In genomic region chr17:9878361-9878760, GRCh38 we compare ENCODE assay signal across 34 cellular contexts. TPM values are rescaled to one million over a fixed set of nuclear protein-coding genes. Genes with fewer than 3 reads are reported as not detected.
"Had no signal": no experiment of that assay in that cellular context is flagged by ENCODE, and none has a peak within 500 bp of the region (broad histone marks: within the 10 kb centered on the region; RNA-seq: fewer than 3 reads in every experiment).

No MANE protein-coding gene starts in this region.

- H3K27me3 ChIP-seq: adrenal gland, body of pancreas, esophagus muscularis mucosa, foreskin keratinocyte, gastrocnemius medialis had no signal

- H3K27me3 Mint-ChIP-seq: activated B cell treated with CpG ODN at 0.5 μM for 24 hours; activated CD8-positive, alpha-beta T cell treated with anti-CD3 and anti-CD28 coated beads for 36 hours; activated naive CD4-positive, alpha-beta T cell treated with anti-CD3 and anti-CD28 coated beads, Interleukin-2, amount 50 U/mL, for 24 hours; activated naive CD8-positive, alpha-beta T cell treated with anti-CD3 and anti-CD28 coated beads for 36 hours had no signal

- H3K4me1 Mint-ChIP-seq: activated B cell treated with CpG ODN at 0.5 μM for 24 hours; activated naive CD4-positive, alpha-beta T cell treated with anti-CD3 and anti-CD28 coated beads, Interleukin-2, amount 50 U/mL, for 24 hours; activated naive CD8-positive, alpha-beta T cell treated with anti-CD3 and anti-CD28 coated beads for 36 hours; activated naive CD8-positive, alpha-beta T cell treated with anti-CD3 and anti-CD28 coated beads, Interleukin-2, amount 50 U/mL, for 24 hours; activated T-helper 17 cell treated with anti-CD3 and anti-CD28 coated beads, Interleukin-2, amount 50 U/mL, for 72 hours; T-helper 17 cell had no signal

- H3K4me3 ChIP-seq: adrenal gland, body of pancreas, esophagus muscularis mucosa, gastrocnemius medialis, heart right ventricle had no signal

- H3K4me1 ChIP-seq: adrenal gland, body of pancreas, foreskin keratinocyte, gastrocnemius medialis had no signal

- DNase-seq: activated B cell treated with CpG ODN at 0.5 μM for 24 hours; activated CD4-positive, alpha-beta T cell treated with anti-CD3 and anti-CD28 coated beads for 48 hours; activated CD4-positive, alpha-beta T cell treated with anti-CD3 and anti-CD28 coated beads, Interleukin-2, amount 50 U/mL, for 1 hour; activated CD4-positive, alpha-beta T cell treated with anti-CD3 and anti-CD28 coated beads, Interleukin-2, amount 50 U/mL, for 48 hours; activated CD8-positive, alpha-beta memory T cell treated with anti-CD3 and anti-CD28 coated beads for 24 hours; activated CD8-positive, alpha-beta T cell treated with anti-CD3 and anti-CD28 coated beads for 36 hours; activated effector memory CD4-positive, alpha-beta T cell treated with Interleukin-2 at 50 U/mL for 16 hours; activated gamma-delta T cell treated with Interleukin-2 at 50 U/mL for 16 hours; activated naive CD4-positive, alpha-beta T cell treated with anti-CD3 and anti-CD28 coated beads for 36 hours; activated naive CD8-positive, alpha-beta T cell treated with anti-CD3 and anti-CD28 coated beads for 36 hours; activated naive CD8-positive, alpha-beta T cell treated with anti-CD3 and anti-CD28 coated beads, Interleukin-2, amount 50 U/mL, for 24 hours; activated T-cell treated with anti-CD3 and anti-CD28 coated beads, Interleukin-2, amount 50 U/mL, for 4 hours; adrenal gland; aorta; body of pancreas; cortex of kidney; dermis blood vessel endothelial cell; effector CD4-positive, alpha-beta T cell; effector memory CD8-positive, alpha-beta T cell; erythroblast; foreskin keratinocyte; gastrocnemius medialis; glutamatergic neuron; heart right ventricle; T-helper 17 cell; T1000; WERI-Rb-1 had no signal

- H3K27ac ChIP-seq: adrenal gland, body of pancreas, esophagus muscularis mucosa, foreskin keratinocyte, gastrocnemius medialis, heart right ventricle, WERI-Rb-1 had no signal

- H3K36me3 Mint-ChIP-seq: activated naive CD8-positive, alpha-beta T cell treated with anti-CD3 and anti-CD28 coated beads for 36 hours had no signal

- H3K27ac Mint-ChIP-seq: activated B cell treated with CpG ODN at 0.5 μM for 24 hours; activated CD8-positive, alpha-beta T cell treated with anti-CD3 and anti-CD28 coated beads for 36 hours; activated naive CD4-positive, alpha-beta T cell treated with anti-CD3 and anti-CD28 coated beads for 36 hours; activated naive CD4-positive, alpha-beta T cell treated with anti-CD3 and anti-CD28 coated beads, Interleukin-2, amount 50 U/mL, for 24 hours; activated naive CD8-positive, alpha-beta T cell treated with anti-CD3 and anti-CD28 coated beads for 36 hours; activated naive CD8-positive, alpha-beta T cell treated with anti-CD3 and anti-CD28 coated beads, Interleukin-2, amount 50 U/mL, for 24 hours; activated T-helper 17 cell treated with anti-CD3 and anti-CD28 coated beads, Interleukin-2, amount 50 U/mL, for 72 hours; effector memory CD8-positive, alpha-beta T cell; T-helper 17 cell; T-helper 2 cell treated with Interferon-gamma antibody and Interleukin-4, amounts not matched to agents 5 μg/mL and 100 μg/mL, for 36 hours had no signal

- ATAC-seq: activated CD4-positive, CD25-positive, alpha-beta regulatory T cell treated with anti-CD3 and anti-CD28 coated beads, Interleukin-2, amount 50 U/mL, for 24 hours; activated CD8-positive, alpha-beta T cell treated with anti-CD3 and anti-CD28 coated beads for 36 hours; activated naive CD8-positive, alpha-beta T cell treated with anti-CD3 and anti-CD28 coated beads, Interleukin-2, amount 50 U/mL, for 24 hours; activated T-cell treated with anti-CD3 and anti-CD28 coated beads, Interleukin-2, amount 50 U/mL, for 4 hours; activated T-helper 17 cell treated with anti-CD3 and anti-CD28 coated beads, Interleukin-2, amount 50 U/mL, for 72 hours; body of pancreas; effector memory CD8-positive, alpha-beta T cell; foreskin keratinocyte; gastrocnemius medialis; heart right ventricle; T-helper 17 cell had no signal

- H3K9me3 ChIP-seq: body of pancreas had no signal

- FAIRE-seq: colon had no signal

- H3K36me3 ChIP-seq: adrenal gland, esophagus muscularis mucosa, gastrocnemius medialis, heart right ventricle, WERI-Rb-1 had no signal

- H3K4me3 Mint-ChIP-seq: activated B cell treated with CpG ODN at 0.5 μM for 24 hours; activated CD8-positive, alpha-beta T cell treated with anti-CD3 and anti-CD28 coated beads for 36 hours; activated naive CD4-positive, alpha-beta T cell treated with anti-CD3 and anti-CD28 coated beads for 36 hours; activated naive CD4-positive, alpha-beta T cell treated with anti-CD3 and anti-CD28 coated beads, Interleukin-2, amount 50 U/mL, for 24 hours; activated naive CD8-positive, alpha-beta T cell treated with anti-CD3 and anti-CD28 coated beads for 36 hours; activated naive CD8-positive, alpha-beta T cell treated with anti-CD3 and anti-CD28 coated beads, Interleukin-2, amount 50 U/mL, for 24 hours; activated T-cell treated with anti-CD3 and anti-CD28 coated beads, Interleukin-2, amount 50 U/mL, for 4 hours; activated T-helper 17 cell treated with anti-CD3 and anti-CD28 coated beads, Interleukin-2, amount 50 U/mL, for 72 hours; effector memory CD8-positive, alpha-beta T cell; T-helper 17 cell; T-helper 2 cell treated with Interferon-gamma antibody and Interleukin-4, amounts not matched to agents 5 μg/mL and 100 μg/mL, for 36 hours had no signal

RNA-seq across cellular contexts. Expression of gene RCVRN, which starts 26.7 kb away (rescaled TPM):
- total RNA-seq: activated CD8-positive, alpha-beta T cell treated with anti-CD3 and anti-CD28 coated beads for 36 hours; activated naive CD4-positive, alpha-beta T cell treated with anti-CD3 and anti-CD28 coated beads for 36 hours; activated naive CD8-positive, alpha-beta T cell treated with anti-CD3 and anti-CD28 coated beads for 36 hours; activated T-cell treated with anti-CD3 and anti-CD28 coated beads, Interleukin-2, amount 50 U/mL, for 4 hours; activated T-helper 17 cell treated with anti-CD3 and anti-CD28 coated beads, Interleukin-2, amount 50 U/mL, for 72 hours; body of pancreas; chondrocyte; dermis blood vessel endothelial cell; foreskin keratinocyte; gastrocnemius medialis; T-helper 17 cell had no signal
- polyA plus RNA-seq: aorta, foreskin keratinocyte had no signal

RNA-seq across cellular contexts. Expression of gene GLP2R, which starts 52.6 kb away (rescaled TPM):
- total RNA-seq: activated B cell treated with CpG ODN at 0.5 μM for 24 hours; activated CD8-positive, alpha-beta T cell treated with anti-CD3 and anti-CD28 coated beads for 36 hours; activated naive CD4-positive, alpha-beta T cell treated with anti-CD3 and anti-CD28 coated beads for 36 hours; activated naive CD8-positive, alpha-beta T cell treated with anti-CD3 and anti-CD28 coated beads for 36 hours; activated T-cell treated with anti-CD3 and anti-CD28 coated beads, Interleukin-2, amount 50 U/mL, for 4 hours; activated T-helper 17 cell treated with anti-CD3 and anti-CD28 coated beads, Interleukin-2, amount 50 U/mL, for 72 hours; foreskin keratinocyte; T-helper 17 cell had no signal
- polyA plus RNA-seq: foreskin keratinocyte had no signal

RNA-seq across cellular contexts. Expression of gene GSG1L2, which starts 56.5 kb away (rescaled TPM):
- total RNA-seq: activated B cell treated with CpG ODN at 0.5 μM for 24 hours; activated CD8-positive, alpha-beta T cell treated with anti-CD3 and anti-CD28 coated beads for 36 hours; activated naive CD4-positive, alpha-beta T cell treated with anti-CD3 and anti-CD28 coated beads for 36 hours; activated naive CD8-positive, alpha-beta T cell treated with anti-CD3 and anti-CD28 coated beads for 36 hours; activated T-cell treated with anti-CD3 and anti-CD28 coated beads, Interleukin-2, amount 50 U/mL, for 4 hours; activated T-helper 17 cell treated with anti-CD3 and anti-CD28 coated beads, Interleukin-2, amount 50 U/mL, for 72 hours; adrenal gland; aorta; body of pancreas; chondrocyte; dermis blood vessel endothelial cell; esophagus muscularis mucosa; foreskin keratinocyte; gastrocnemius medialis; heart right ventricle; T-helper 17 cell had no signal
- polyA plus RNA-seq: adrenal gland, aorta, foreskin keratinocyte, heart right ventricle had no signal
